In genomic region chr5:138753794-138754698, GRCh38 we compare ENCODE assay signal across 8 cellular contexts. TPM values are rescaled to one million over a fixed set of nuclear protein-coding genes. Genes with fewer than 3 reads are reported as not detected.
DNase-seq lines count a peak whose midpoint lies in the region; TF ChIP-seq lines count a peak whose summit lies in the region.

No MANE protein-coding gene starts in this region.

- H3K27me3 Mint-ChIP-seq in osteocyte (ENCODE audit: unreplicated experiment): no peaks in the 10 kb centered on the region

- H3K4me3 Mint-ChIP-seq in osteocyte (ENCODE audit: unreplicated experiment): peak overlapping the region; percentile 87

- H3K9me3 ChIP-seq in HUES64 (ENCODE audit: insufficient read depth, low read depth, low read length) (peaks cover 8% of the 10 kb centered on the region), adipocyte (ENCODE audit: control insufficient read depth, low read length) (no peaks in the 10 kb centered on the region)

- peaks cover 4% of the 10 kb centered on the region for H3K9me3 Mint-ChIP-seq in osteocyte (ENCODE audit: unreplicated experiment)

- peaks cover 34% of the 10 kb centered on the region for H3K36me3 ChIP-seq in HUES64 (ENCODE audit: insufficient read depth, low read length)
- peaks cover 13% of the 10 kb centered on the region for H3K36me3 ChIP-seq in adipocyte (ENCODE audit: control insufficient read depth, insufficient read depth, low read length, severe bottlenecking)

- intact Hi-C loops in cardiac septum (cut with DNase I): loop anchor here (5.0 kb wide), 2 partner anchors 177 to 508 kb away; partner anchors contain the start of gene HSPA9

- H3K4me3 ChIP-seq in HUES64 (ENCODE audit: low read length) (peak overlapping the region; percentile 99), adipocyte (ENCODE audit: low read length) (peak overlapping the region; percentile 98)

- H3K27ac ChIP-seq in HUES64 (ENCODE audit: low read depth, low read length) (peak overlapping the region; percentile 99), RWPE1 (peak overlapping the region; percentile 97)

- H3K4me1 Mint-ChIP-seq in osteocyte (ENCODE audit: unreplicated experiment): peaks cover 35% of the 10 kb centered on the region

- H3K36me3 Mint-ChIP-seq in osteocyte (ENCODE audit: unreplicated experiment): peaks cover 29% of the 10 kb centered on the region

- CTCF ChIA-PET in RWPE1 (lab: Yijun Ruan, JAX): interaction anchor here (0.6 kb wide), 1 partner anchor 13 kb away, joined by 4 read pairs; no protein-coding TSS in a partner anchor

- 2% methylated on average over 58 of the region's 58 CpGs for WGBS in HUES64

- peak overlapping the region; percentile 93 for H3K27ac Mint-ChIP-seq in osteocyte (ENCODE audit: unreplicated experiment)

- POLR2A ChIA-PET in RWPE1 (lab: Yijun Ruan, JAX; ENCODE audit: low non-redundant PET): no interaction called here

- H3K27me3 ChIP-seq in HUES64 (ENCODE audit: insufficient read depth, low read length) (no peaks in the 10 kb centered on the region), adipocyte (replicated peaks; ENCODE audit: control insufficient read depth, insufficient read depth, low read length) (no peaks in the 10 kb centered on the region)

- DNase-seq in SIG-M5 treated with dmso at 0.1 percent for 504 hours (lab: John Stamatoyannopoulos, UW; ENCODE audit: unreplicated experiment): peak; percentile 63
- DNase-seq in SIG-M5 (lab: John Stamatoyannopoulos, UW): no peak
- DNase-seq in RWPE1 (ENCODE audit: low spot score): peak; percentile 74
- peak; percentile 95 for DNase-seq in adipocyte (ENCODE audit: low read depth)
- DNase-seq in cardiac septum (ENCODE audit: low spot score): peak; percentile 95
- DNase-seq in osteocyte (ENCODE audit: extremely low spot score, unreplicated experiment): peak; percentile 90
- peak; percentile 93 for DNase-seq in ureter (ENCODE audit: low spot score)

- H3K4me1 ChIP-seq in HUES64 (ENCODE audit: insufficient read depth, low read length) (peaks cover 17% of the 10 kb centered on the region; the same call in 1 of the 2 replicates), adipocyte (ENCODE audit: control insufficient read depth, insufficient read depth, low read length) (peaks cover 29% of the 10 kb centered on the region)

- H3K9ac ChIP-seq in HUES64 (ENCODE audit: low read depth, low read length) (peak overlapping the region; percentile 97), adipocyte (ENCODE audit: low read length) (peak overlapping the region; percentile 96)

- no peak for TF ChIP-seq CTCF in RWPE1 (conservative IDR thresholded peaks at IDR 0.05; ENCODE audit: low read depth)
- no peak for TF ChIP-seq CTCF in osteocyte (IDR thresholded peaks at IDR 0.05)

RNA-seq across cellular contexts. Expression of gene CTNNA1, which starts 0.8 kb away (rescaled TPM):
- 191 TPM for polyA plus RNA-seq in HUES64 (2013, experiment 1 of 2)
- polyA plus RNA-seq in HUES64 (2013, experiment 2 of 2): 196 TPM
- 427 TPM for total RNA-seq in cardiac septum
- 366 and 375 TPM in 2 replicates for total RNA-seq in osteocyte
- total RNA-seq in ureter: 379 TPM
